In the genomic region with DNA sequence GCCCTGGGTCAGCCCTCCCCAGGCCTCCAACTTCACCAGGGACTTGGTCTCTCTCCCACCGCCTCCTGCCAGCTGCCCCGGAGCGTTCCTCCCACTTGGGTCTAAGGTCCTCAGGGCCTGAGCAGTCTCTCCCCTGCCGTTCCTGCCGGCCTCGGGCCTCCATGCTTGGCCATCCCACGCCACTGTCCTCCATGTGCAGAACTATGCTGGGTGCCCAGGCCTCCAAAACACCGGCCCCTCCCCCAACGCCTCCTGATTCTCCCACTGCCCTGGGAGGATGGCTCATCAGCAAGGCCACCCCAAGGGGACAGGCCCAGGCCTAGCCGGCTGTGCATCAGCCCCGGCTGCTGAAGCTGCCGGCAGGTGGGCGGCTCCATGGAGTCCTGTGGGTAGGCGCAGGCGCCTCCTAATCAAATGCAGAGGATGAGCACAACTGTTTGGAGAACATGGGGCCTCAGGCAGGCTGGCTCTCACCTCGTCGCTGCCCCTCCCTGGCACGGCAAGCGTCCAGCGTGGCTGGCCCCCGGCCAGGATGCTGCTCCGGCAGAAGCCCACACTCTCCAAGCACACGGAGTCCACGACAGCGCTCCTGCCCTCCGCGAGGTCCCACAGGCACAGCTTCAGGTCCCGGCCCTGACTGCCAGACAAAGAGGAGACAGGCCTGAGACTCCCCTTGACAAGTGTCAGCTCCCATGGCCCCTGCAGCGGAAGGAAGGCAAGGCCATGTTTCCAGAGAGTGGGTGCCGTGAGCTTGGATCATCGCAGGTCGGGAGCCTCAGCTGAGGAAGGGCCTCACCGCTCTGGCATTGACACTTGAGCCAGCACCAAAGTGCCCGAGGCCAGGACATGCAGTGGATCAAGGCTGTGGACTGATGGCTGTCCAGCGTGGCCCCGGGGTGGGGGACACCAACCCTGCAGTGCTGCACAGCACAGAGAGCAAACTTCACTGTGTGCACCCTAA, we compare ENCODE assay signal across 1 cellular context.
TF ChIP-seq lines count a peak whose summit lies in the region.

No MANE protein-coding gene starts in this region.

TF ChIP-seq in WTC11, 78 proteins besides CTCF, POLR2A, EP300 and RAD21 (continued from another document):
- TF ChIP-seq ARID4B (CRISPR knock-in tag; IDR thresholded peaks at IDR 0.05; ENCODE audit: borderline replicate concordance) (no peak), ZNF423 (CRISPR knock-in tag; IDR thresholded peaks at IDR 0.05) (no peak)
